ENCODE assay signal across 8 cellular contexts in genomic region chr11:6646631-6647281, GRCh38. TPM values are rescaled to one million over a fixed set of nuclear protein-coding genes. Genes with fewer than 3 reads are reported as not detected.
DNase-seq lines count a peak whose midpoint lies in the region; ATAC-seq lines count a peak whose summit lies in the region.

No MANE protein-coding gene starts in this region.

- 29% methylated on average over 7 of the region's 7 CpGs for WGBS in urinary bladder

- no peaks in the 10 kb centered on the region for H3K36me3 ChIP-seq in urinary bladder (ENCODE audit: insufficient read depth)

- no peak overlapping the region for H3K4me3 Mint-ChIP-seq in activated T-cell treated with anti-CD3 and anti-CD28 coated beads, Interleukin-2, amount 50 U/mL, for 72 hours

- no peak overlapping the region for H3K27ac Mint-ChIP-seq in activated T-cell treated with anti-CD3 and anti-CD28 coated beads, Interleukin-2, amount 50 U/mL, for 72 hours

- no peaks in the 10 kb centered on the region for H3K36me3 Mint-ChIP-seq in activated T-cell treated with anti-CD3 and anti-CD28 coated beads, Interleukin-2, amount 50 U/mL, for 72 hours (ENCODE audit: insufficient read depth in 2 of 2)

- H3K9me3 Mint-ChIP-seq in activated T-cell treated with anti-CD3 and anti-CD28 coated beads, Interleukin-2, amount 50 U/mL, for 72 hours, result no peaks in the 10 kb centered on the region

- H3K4me1 ChIP-seq in urinary bladder (ENCODE audit: insufficient read depth), result no peaks in the 10 kb centered on the region

- H3K4me1 Mint-ChIP-seq in activated T-cell treated with anti-CD3 and anti-CD28 coated beads, Interleukin-2, amount 50 U/mL, for 72 hours (ENCODE audit: low read depth), result no peaks in the 10 kb centered on the region

- DNase-seq in EH (ENCODE audit: low read depth), result peak; percentile 76
- DNase-seq in activated T-cell treated with anti-CD3 and anti-CD28 coated beads, Interleukin-2, amount 50 U/mL, for 72 hours, result peak; percentile 40 to 58
- DNase-seq in left lobe of liver (ENCODE audit: low spot score), result no peak
- DNase-seq in Ammon's horn (ENCODE audit: low spot score), result no peak
- no peak for DNase-seq in effector CD4-positive, alpha-beta T cell

- ATAC-seq in GM19467 (IDR thresholded peaks at IDR 0.05; ENCODE audit: unreplicated experiment), result peak; percentile 90
- peak; percentile 94 for ATAC-seq in HG03460 (IDR thresholded peaks at IDR 0.05; ENCODE audit: unreplicated experiment)
- ATAC-seq in activated T-cell treated with anti-CD3 and anti-CD28 coated beads, Interleukin-2, amount 50 U/mL, for 72 hours (replicated peaks in 1 of 2), result peak; percentile 51 to 65
- peak; percentile 42 for ATAC-seq in left lobe of liver

- no peaks in the 10 kb centered on the region for H3K27me3 Mint-ChIP-seq in activated T-cell treated with anti-CD3 and anti-CD28 coated beads, Interleukin-2, amount 50 U/mL, for 72 hours (ENCODE audit: low read depth)

- no peak overlapping the region for H3K4me3 ChIP-seq in urinary bladder (ENCODE audit: low read depth, low read length)

- peak overlapping the region; percentile 89 for H3K27ac ChIP-seq in urinary bladder (ENCODE audit: low read depth)

RNA-seq across cellular contexts. Expression of gene DCHS1, which starts 8.9 kb away (rescaled TPM):
- 1 to 10 TPM; 2.1 to 2.9 TPM for total RNA-seq in activated T-cell treated with anti-CD3 and anti-CD28 coated beads, Interleukin-2, amount 50 U/mL, for 72 hours
- total RNA-seq in left lobe of liver (2.5 TPM), urinary bladder (49.2 TPM)
- polyA plus RNA-seq in urinary bladder, result 28.6 TPM

RNA-seq across cellular contexts. Expression of gene TPP1, which starts 27.5 kb away (rescaled TPM):
- total RNA-seq in activated T-cell treated with anti-CD3 and anti-CD28 coated beads, Interleukin-2, amount 50 U/mL, for 72 hours, result 10 to 100 TPM; 56.0 to 62.1 TPM
- total RNA-seq in left lobe of liver, result 62.4 TPM
- 48.9 TPM for total RNA-seq in urinary bladder
- polyA plus RNA-seq in urinary bladder, result 101 TPM

RNA-seq across cellular contexts. Expression of gene TAF10, which starts 34.7 kb away (rescaled TPM):
- 100 to 1,000 TPM; 108 to 123 TPM for total RNA-seq in activated T-cell treated with anti-CD3 and anti-CD28 coated beads, Interleukin-2, amount 50 U/mL, for 72 hours
- 52.5 TPM for total RNA-seq in left lobe of liver
- 12.4 TPM for total RNA-seq in urinary bladder
- 65.3 TPM for polyA plus RNA-seq in urinary bladder

RNA-seq across cellular contexts. Expression of gene MRPL17, which starts 36.4 kb away (rescaled TPM):
- 10 to 100 TPM; 38.2 to 39.8 TPM for total RNA-seq in activated T-cell treated with anti-CD3 and anti-CD28 coated beads, Interleukin-2, amount 50 U/mL, for 72 hours
- total RNA-seq in left lobe of liver (13.5 TPM), urinary bladder (29.9 TPM)
- 34.3 TPM for polyA plus RNA-seq in urinary bladder

RNA-seq across cellular contexts. Expression of gene ILK, which starts 43.2 kb away (rescaled TPM):
- total RNA-seq in activated T-cell treated with anti-CD3 and anti-CD28 coated beads, Interleukin-2, amount 50 U/mL, for 72 hours, result 100 to 1,000 TPM; 114 to 118 TPM
- total RNA-seq in left lobe of liver, result 41.1 TPM
- 216 TPM for total RNA-seq in urinary bladder
- 578 TPM for polyA plus RNA-seq in urinary bladder

Comparison
In these comparisons a context has a peak if more than half of its experiments do, and no peak if none do; other contexts are left out.
1. DNase-seq: peak in EH (single experiment) and activated T-cell treated with anti-CD3 and anti-CD28 coated beads, Interleukin-2, amount 50 U/mL, for 72 hours (2 of 2); none in left lobe of liver (single experiment), Ammon's horn (single experiment) and effector CD4-positive, alpha-beta T cell (single experiment).
2. ATAC-seq: peak in every context shown above with its lines; median percentile 94 in HG03460; 90 in GM19467; 58 in activated T-cell treated with anti-CD3 and anti-CD28 coated beads, Interleukin-2, amount 50 U/mL, for 72 hours; 42 in left lobe of liver.
3. RNA of gene DCHS1, which starts 8.9 kb away (total RNA-seq): 49.2 TPM in urinary bladder (single experiment); 2.1 to 2.9 TPM in activated T-cell treated with anti-CD3 and anti-CD28 coated beads, Interleukin-2, amount 50 U/mL, for 72 hours and 2.5 TPM in left lobe of liver (single experiment); every median in the first group is over 10 times any median in the second.